ENCODE assay signal across 1 cellular context in genomic region chr9:107749787-107750444, GRCh38.
TF ChIP-seq lines count a peak whose summit lies in the region.

No MANE protein-coding gene starts in this region.

TF ChIP-seq in HepG2, 621 proteins besides CTCF, POLR2A, EP300 and RAD21 (continued from another document):
- no peak for TF ChIP-seq AKNA (CRISPR knock-in tag; IDR thresholded peaks at IDR 0.05; ENCODE audit: borderline replicate concordance)
